Comparison of ENCODE assay signal across 27 cellular contexts in the genomic region with DNA sequence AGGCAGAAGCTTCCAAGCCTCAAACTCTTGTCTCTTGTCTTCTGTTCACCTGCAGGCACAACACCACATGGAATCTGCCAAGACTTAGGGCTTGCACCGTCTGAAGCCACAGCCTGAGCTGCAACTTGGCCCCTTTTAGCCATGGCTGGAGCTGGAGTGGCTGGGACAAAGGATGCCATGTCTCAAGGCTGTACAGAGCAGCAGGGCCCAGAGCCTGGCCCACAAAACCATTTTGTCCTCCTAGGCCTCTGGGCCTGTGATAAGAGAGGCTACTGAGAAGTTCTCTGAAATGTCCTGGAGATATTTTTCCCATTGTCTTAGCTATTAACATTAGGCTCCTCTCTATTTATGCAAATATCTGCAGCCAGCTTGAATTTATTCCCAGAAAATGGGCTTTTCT.
"Had no signal": no experiment of that assay in that cellular context is flagged by ENCODE, and none has a peak within 500 bp of the region (broad histone marks: within the 10 kb centered on the region; RNA-seq: fewer than 3 reads in every experiment).

No MANE protein-coding gene starts in this region.

- H3K27me3 ChIP-seq: neural progenitor cell, ovary, spleen, stomach, thyroid gland, tibial nerve, upper lobe of left lung, vagina had no signal

- H3K27ac ChIP-seq: neural progenitor cell, ovary, parathyroid adenoma, psoas muscle, skin epidermis, spleen, stomach, thoracic aorta, thyroid gland, tibial nerve, upper lobe of left lung, vagina had no signal

- H3K4me2 ChIP-seq: neural progenitor cell, smooth muscle cell had no signal

- DNase-seq: natural killer cell; occipital lobe; ovary; posterior cingulate gyrus; psoas muscle; right cardiac atrium; spleen; stimulated activated CD4-positive, alpha-beta T cell treated with anti-CD3 and anti-CD28 coated beads, Interleukin-12 subunit alpha, Interleukin-12 subunit beta, amount 100 ng/mL, for 4 hours; stimulated activated CD4-positive, alpha-beta T cell treated with anti-CD3 and anti-CD28 coated beads, Interleukin-1b, Interleukin-23, amount 100 ng/mL, for 48 hours; stimulated activated CD4-positive, alpha-beta T cell treated with anti-CD3 and anti-CD28 coated beads, Interleukin-4, amount 100 ng/mL, for 1 hour; stimulated activated CD4-positive, alpha-beta T cell treated with anti-CD3 and anti-CD28 coated beads, Interleukin-4, amount 100 ng/mL, for 4 hours; stimulated activated CD8-positive, alpha-beta memory T cell treated with anti-CD3 and anti-CD28 coated beads, Interleukin-4, amount 100 ng/mL, for 48 hours; stimulated activated naive B cell treated with anti-CD40 and anti-IgM and Interleukin-4, amounts not matched to agents 10 μg/mL and 1 μg/mL and 100 μg/mL, for 72 hours; stimulated activated naive CD4-positive, alpha-beta T cell treated with Interleukin-2 at 50 U/mL for 16 hours; stomach; thyroid gland; trophoblast cell; upper lobe of left lung had no signal

- FAIRE-seq: urothelium cell line had no signal

- H3K4me3 ChIP-seq: neural progenitor cell, ovary, psoas muscle, skin epidermis, smooth muscle cell, spleen, stomach, thoracic aorta, thyroid gland, tibial nerve, upper lobe of left lung, vagina had no signal

- H3K9me3 ChIP-seq: ovary, psoas muscle, thyroid gland, vagina had no signal

- H3K79me2 ChIP-seq: parathyroid adenoma had no signal

- H2AFZ ChIP-seq: neural progenitor cell, parathyroid adenoma had no signal

- H3K36me3 ChIP-seq: neural progenitor cell, ovary, spleen, stomach, thoracic aorta, thyroid gland, tibial nerve, upper lobe of left lung, vagina had no signal

- H3K9ac ChIP-seq: neural progenitor cell, parathyroid adenoma had no signal

- H3K4me1 ChIP-seq: neural progenitor cell, parathyroid adenoma, psoas muscle, spleen, vagina had no signal

- ATAC-seq: natural killer cell; psoas muscle; right cardiac atrium; sciatic nerve; stimulated activated naive B cell treated with anti-CD40 and anti-IgM and Interleukin-4, amounts not matched to agents 10 μg/mL and 1 μg/mL and 100 μg/mL, for 72 hours had no signal
